Comparison of ENCODE assay signal across 25 cellular contexts in genomic region chr1:197453376-197454058, GRCh38.
"Had no signal": no experiment of that assay in that cellular context is flagged by ENCODE, and none has a peak within 500 bp of the region (broad histone marks: within the 10 kb centered on the region; RNA-seq: fewer than 3 reads in every experiment).

No MANE protein-coding gene starts in this region.

- H3K4me1 Mint-ChIP-seq: immature natural killer cell; neural progenitor cell; stimulated activated naive B cell treated with anti-CD40 and anti-IgM and Interleukin-4, amounts not matched to agents 10 μg/mL and 1 μg/mL and 100 μg/mL, for 72 hours had no signal

- H3K36me3 ChIP-seq: gastrocnemius medialis, neural progenitor cell, ovary, right lobe of liver, tibial nerve, upper lobe of right lung, vagina had no signal

- H3K4me1 ChIP-seq: gastrocnemius medialis, neural progenitor cell, right lobe of liver, testis, tibial nerve, upper lobe of right lung, vagina had no signal

- ATAC-seq: esophagus mucosa; gastrocnemius medialis; left colon; left ventricle myocardium superior; natural killer cell treated with Interleukin-12 subunit alpha and Interleukin-12 subunit beta and Interleukin-15 and Interleukin-18, amount 100 ng/mL, for 72 hours; right lobe of liver; stimulated activated naive B cell treated with anti-CD40 and anti-IgM and Interleukin-4, amounts not matched to agents 10 μg/mL and 1 μg/mL and 100 μg/mL, for 72 hours; stimulated activated naive CD8-positive, alpha-beta T cell treated with anti-CD3 and anti-CD28 coated beads, Interleukin-15, amount 100 ng/mL, for 72 hours; upper lobe of right lung had no signal

- H3K4me3 ChIP-seq: gastrocnemius medialis, lung, neural progenitor cell, ovary, right lobe of liver, testis, tibial nerve, upper lobe of right lung, vagina had no signal

- H3K9me3 Mint-ChIP-seq: dendritic cell treated with granulocyte-macrophage colony-stimulating factor and Interleukin-4, amounts not matched to agents 40 ng/mL and 50 ng/mL, for 4 days; endodermal cell; immature natural killer cell; natural killer cell treated with Interleukin-12 subunit alpha and Interleukin-12 subunit beta and Interleukin-15 and Interleukin-18, amount 100 ng/mL, for 72 hours; neural progenitor cell; stimulated activated naive B cell treated with anti-CD40 and anti-IgM and Interleukin-4, amounts not matched to agents 10 μg/mL and 1 μg/mL and 100 μg/mL, for 72 hours; stimulated activated naive CD8-positive, alpha-beta T cell treated with anti-CD3 and anti-CD28 coated beads, Interleukin-15, amount 100 ng/mL, for 72 hours had no signal

- H3K27me3 ChIP-seq: gastrocnemius medialis, neural progenitor cell, ovary, right lobe of liver, testis, tibial nerve, upper lobe of right lung, vagina had no signal

- H3K36me3 Mint-ChIP-seq: immature natural killer cell; natural killer cell treated with Interleukin-12 subunit alpha and Interleukin-12 subunit beta and Interleukin-15 and Interleukin-18, amount 100 ng/mL, for 72 hours; neural progenitor cell; stimulated activated naive B cell treated with anti-CD40 and anti-IgM and Interleukin-4, amounts not matched to agents 10 μg/mL and 1 μg/mL and 100 μg/mL, for 72 hours had no signal

- H3K9me3 ChIP-seq: gastrocnemius medialis, ovary, right lobe of liver, testis, tibial nerve, upper lobe of right lung, vagina had no signal

- DNase-seq: endodermal cell; gastrocnemius medialis; immature natural killer cell; left colon; left ventricle myocardium superior; mesenchymal stem cell; midbrain; nucleus accumbens; ovary; retina; right lobe of liver; stimulated activated CD4-positive, alpha-beta T cell treated with anti-CD3 and anti-CD28 coated beads, Interleukin-2, amount 100 ng/mL, for 24 hours; stimulated activated CD4-positive, alpha-beta T cell treated with anti-CD3 and anti-CD28 coated beads, Interleukin-4, amount 100 ng/mL, for 4 hours; stimulated activated naive B cell treated with anti-CD40 and anti-IgM and Interleukin-4, amounts not matched to agents 10 μg/mL and 1 μg/mL and 100 μg/mL, for 72 hours; stimulated activated naive CD8-positive, alpha-beta T cell treated with anti-CD3 and anti-CD28 coated beads, Interleukin-15, amount 100 ng/mL, for 72 hours; testis; upper lobe of right lung had no signal

- H3K27ac ChIP-seq: gastrocnemius medialis, neural progenitor cell, ovary, right lobe of liver, testis, tibial nerve, upper lobe of right lung, vagina had no signal

- H3K4me3 Mint-ChIP-seq: dendritic cell treated with granulocyte-macrophage colony-stimulating factor and Interleukin-4, amounts not matched to agents 40 ng/mL and 50 ng/mL, for 4 days; endodermal cell; immature natural killer cell; natural killer cell treated with Interleukin-12 subunit alpha and Interleukin-12 subunit beta and Interleukin-15 and Interleukin-18, amount 100 ng/mL, for 72 hours; neural progenitor cell; stimulated activated naive B cell treated with anti-CD40 and anti-IgM and Interleukin-4, amounts not matched to agents 10 μg/mL and 1 μg/mL and 100 μg/mL, for 72 hours; stimulated activated naive CD8-positive, alpha-beta T cell treated with anti-CD3 and anti-CD28 coated beads, Interleukin-15, amount 100 ng/mL, for 72 hours had no signal

- H3K27me3 Mint-ChIP-seq: dendritic cell treated with granulocyte-macrophage colony-stimulating factor and Interleukin-4, amounts not matched to agents 40 ng/mL and 50 ng/mL, for 4 days; progenitor cell of endocrine pancreas; stimulated activated naive B cell treated with anti-CD40 and anti-IgM and Interleukin-4, amounts not matched to agents 10 μg/mL and 1 μg/mL and 100 μg/mL, for 72 hours; stimulated activated naive CD8-positive, alpha-beta T cell treated with anti-CD3 and anti-CD28 coated beads, Interleukin-15, amount 100 ng/mL, for 72 hours had no signal

- H3K27ac Mint-ChIP-seq: dendritic cell treated with granulocyte-macrophage colony-stimulating factor and Interleukin-4, amounts not matched to agents 40 ng/mL and 50 ng/mL, for 4 days; endodermal cell; immature natural killer cell; natural killer cell treated with Interleukin-12 subunit alpha and Interleukin-12 subunit beta and Interleukin-15 and Interleukin-18, amount 100 ng/mL, for 72 hours; neural progenitor cell; progenitor cell of endocrine pancreas; stimulated activated naive B cell treated with anti-CD40 and anti-IgM and Interleukin-4, amounts not matched to agents 10 μg/mL and 1 μg/mL and 100 μg/mL, for 72 hours; stimulated activated naive CD8-positive, alpha-beta T cell treated with anti-CD3 and anti-CD28 coated beads, Interleukin-15, amount 100 ng/mL, for 72 hours had no signal
